ENCODE assay signal across 9 cellular contexts in genomic region chr7:123770378-123770777, GRCh38. TPM values are rescaled to one million over a fixed set of nuclear protein-coding genes. Genes with fewer than 3 reads are reported as not detected.
DNase-seq lines count a peak whose midpoint lies in the region; ATAC-seq and TF ChIP-seq lines count a peak whose summit lies in the region.
"Had no signal": no experiment of that assay in that cellular context is flagged by ENCODE, and none has a peak within 500 bp of the region (broad histone marks: within the 10 kb centered on the region; RNA-seq: fewer than 3 reads in every experiment).

No MANE protein-coding gene starts in this region.

- peaks cover 11% of the 10 kb centered on the region for H3K27me3 Mint-ChIP-seq in activated CD4-positive, alpha-beta T cell treated with anti-CD3 and anti-CD28 coated beads, Interleukin-2, amount 10 ng/mL, durations not matched to agents 24 days and 14 days

- peaks cover 5% of the 10 kb centered on the region for H3K4me1 Mint-ChIP-seq in activated CD4-positive, alpha-beta T cell treated with anti-CD3 and anti-CD28 coated beads, Interleukin-2, amount 10 ng/mL, durations not matched to agents 24 days and 14 days

- intact Hi-C loops in posterior cingulate gyrus (cut with DNase I) = no loop called here
- intact Hi-C loops in posterior vena cava (cut with DNase I) = no loop called here
- intact Hi-C loops in activated CD4-positive, alpha-beta T cell treated with anti-CD3 and anti-CD28 coated beads, Interleukin-2, amount 10 ng/mL, durations not matched to agents 24 days and 14 days (cut with micrococcal nuclease) = no loop called here

- H3K9ac ChIP-seq in endocrine pancreas (ENCODE audit: control insufficient read depth, insufficient read depth, low read length) = no peak overlapping the region

- no peaks in the 10 kb centered on the region for H3K9me3 ChIP-seq in endocrine pancreas (ENCODE audit: control insufficient read depth, low read length)
- H3K9me3 ChIP-seq: heart left ventricle had no signal

- H3K27ac Mint-ChIP-seq in activated CD4-positive, alpha-beta T cell treated with anti-CD3 and anti-CD28 coated beads, Interleukin-2, amount 10 ng/mL, durations not matched to agents 24 days and 14 days = no peak overlapping the region

- H3K4me3 ChIP-seq in GM12865 (ENCODE audit: low read depth, low read length) (peak overlapping the region; percentile 38), endocrine pancreas (ENCODE audit: control insufficient read depth, insufficient read depth, low read length) (peak overlapping the region; percentile 14)
- H3K4me3 ChIP-seq: heart left ventricle had no signal

- H3K4me3 Mint-ChIP-seq in activated CD4-positive, alpha-beta T cell treated with anti-CD3 and anti-CD28 coated beads, Interleukin-2, amount 10 ng/mL, durations not matched to agents 24 days and 14 days = no peak overlapping the region

- peak; percentile 98 for ATAC-seq in GM21723 (IDR thresholded peaks at IDR 0.05; ENCODE audit: unreplicated experiment)

- TF ChIP-seq CTCF in GM12865 (IDR thresholded peaks at IDR 0.05; ENCODE audit: insufficient read depth, low read depth, low read length, missing control alignments) = no peak

- peaks cover 4% of the 10 kb centered on the region for H3K4me1 ChIP-seq in endocrine pancreas (ENCODE audit: control insufficient read depth, insufficient read depth, low read length)

- no peaks in the 10 kb centered on the region for H3K9me3 Mint-ChIP-seq in activated CD4-positive, alpha-beta T cell treated with anti-CD3 and anti-CD28 coated beads, Interleukin-2, amount 10 ng/mL, durations not matched to agents 24 days and 14 days

- no peaks in the 10 kb centered on the region for H3K36me3 Mint-ChIP-seq in activated CD4-positive, alpha-beta T cell treated with anti-CD3 and anti-CD28 coated beads, Interleukin-2, amount 10 ng/mL, durations not matched to agents 24 days and 14 days (ENCODE audit: low read depth)

- no peaks in the 10 kb centered on the region for H3K36me3 ChIP-seq in endocrine pancreas (ENCODE audit: control insufficient read depth, insufficient read depth, low read length)
- H3K36me3 ChIP-seq: heart left ventricle had no signal

- DNase-seq in GM12865 (ENCODE audit: low read depth) (peak; percentile 64), LHCN-M2 (ENCODE audit: low read depth) (peak; percentile 94), NCI-H2029 treated with DMSO at 0.1 percent for 48 hours (lab: John Stamatoyannopoulos, UW) (no peak), posterior cingulate gyrus (no peak), posterior vena cava (ENCODE audit: low spot score) (no peak)
- DNase-seq in activated CD4-positive, alpha-beta T cell treated with anti-CD3 and anti-CD28 coated beads, Interleukin-2, amount 10 ng/mL, durations not matched to agents 24 days and 14 days = no peak
- DNase-seq: heart left ventricle had no signal

- no peaks in the 10 kb centered on the region for H3K27me3 ChIP-seq in endocrine pancreas (ENCODE audit: control insufficient read depth, insufficient read depth, low read length)
- H3K27me3 ChIP-seq: heart left ventricle had no signal

RNA-seq across cellular contexts. Expression of gene WASL, which starts 21.6 kb away (rescaled TPM):
- total RNA-seq in LHCN-M2 (2014; rRNA removed) = 22.5 and 26.9 TPM in 2 replicates
- 13.4 TPM for polyA plus RNA-seq in LHCN-M2 (2012)
- total RNA-seq in posterior vena cava = 10 to 100 TPM; 38.1 to 58.1 TPM
- total RNA-seq in activated CD4-positive, alpha-beta T cell treated with anti-CD3 and anti-CD28 coated beads, Interleukin-2, amount 10 ng/mL, durations not matched to agents 24 days and 14 days = 6.4 and 6.7 TPM in 2 replicates

Comparison
In these comparisons a context has a peak if more than half of its experiments do, and no peak if none do; other contexts are left out.
1. DNase-seq: peak in GM12865 (single experiment) and LHCN-M2 (single experiment); none in NCI-H2029 treated with DMSO at 0.1 percent for 48 hours (single experiment), posterior cingulate gyrus (0 of 10), posterior vena cava (single experiment) and activated CD4-positive, alpha-beta T cell treated with anti-CD3 and anti-CD28 coated beads, Interleukin-2, amount 10 ng/mL, durations not matched to agents 24 days and 14 days (single experiment).